ENCODE assay signal across 15 cellular contexts in the genomic region with DNA sequence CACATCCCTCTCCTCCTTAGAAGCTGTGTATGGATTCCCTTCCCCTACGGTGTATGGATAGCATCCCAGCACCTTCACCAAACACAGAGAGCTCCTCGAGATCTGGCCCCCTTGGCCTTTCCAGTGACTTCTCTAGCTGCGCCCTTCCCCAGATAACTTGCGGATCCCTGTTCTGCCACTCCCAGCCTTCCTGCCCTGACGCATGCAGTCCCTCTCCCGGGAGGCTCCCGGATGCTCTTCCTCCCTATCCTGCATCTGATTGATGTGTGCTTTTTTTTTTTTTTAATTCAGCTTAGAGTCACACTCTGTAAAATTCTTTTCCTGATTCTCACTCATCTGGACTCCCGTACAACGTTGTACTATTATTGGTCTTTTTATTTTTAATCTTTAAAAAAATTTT. TPM values are rescaled to one million over a fixed set of nuclear protein-coding genes. Genes with fewer than 3 reads are reported as not detected.
A peak's percentile ranks its signal among the peaks of the same experiment; 100 is the strongest.
DNase-seq lines count a peak whose midpoint lies in the region; ATAC-seq and FAIRE-seq lines count a peak whose summit lies in the region.
"Had no signal": no experiment of that assay in that cellular context is flagged by ENCODE, and none has a peak within 500 bp of the region (broad histone marks: within the 10 kb centered on the region; RNA-seq: fewer than 3 reads in every experiment).

No MANE protein-coding gene starts in this region.

- H2BK12ac ChIP-seq in mesenchymal stem cell (ENCODE audit: low read length in 2 of 2) = no peak overlapping the region

- H2BK5ac ChIP-seq in mesenchymal stem cell (ENCODE audit: low read depth, low read length, poor library complexity, severe bottlenecking) = no peak overlapping the region

- no peak overlapping the region for H3K4me3 ChIP-seq in right cardiac atrium (ENCODE audit: low read length)
- H3K4me3 ChIP-seq in mesenchymal stem cell (ENCODE audit: insufficient read depth in 1 of 2, low read depth in 1 of 2, low read length in 2 of 2) = no peak overlapping the region
- no peak overlapping the region for H3K4me3 ChIP-seq in small intestine (ENCODE audit: low read depth in 1 of 2, low read length in 2 of 2)
- H3K4me3 ChIP-seq: BLaER1 treated with 17β-estradiol and CSF1 and Interleukin-3, amounts not matched to agents 10 nM and 100 nM; HAP-1 had no signal

- H3K9ac ChIP-seq in mesenchymal stem cell (ENCODE audit: low read length) = no peak overlapping the region
- H3K9ac ChIP-seq: BLaER1 treated with 17β-estradiol and CSF1 and Interleukin-3, amounts not matched to agents 10 nM and 100 nM had no signal

- H3K36me3 Mint-ChIP-seq in dendritic cell treated with granulocyte-macrophage colony-stimulating factor and Interleukin-4, amounts not matched to agents 40 ng/mL and 50 ng/mL, for 4 days (ENCODE audit: low read depth) = peaks cover 29% of the 10 kb centered on the region

- peaks cover 37% of the 10 kb centered on the region for H3K4me1 Mint-ChIP-seq in dendritic cell treated with granulocyte-macrophage colony-stimulating factor and Interleukin-4, amounts not matched to agents 40 ng/mL and 50 ng/mL, for 4 days (ENCODE audit: low read depth)

- H2BK15ac ChIP-seq in mesenchymal stem cell (ENCODE audit: low read depth, poor library complexity, severe bottlenecking) = no peak overlapping the region

- H3K9me3 ChIP-seq in right cardiac atrium (ENCODE audit: control insufficient read depth, low read length) (no peaks in the 10 kb centered on the region), mesenchymal stem cell (ENCODE audit: control insufficient read depth, low read length) (no peaks in the 10 kb centered on the region), small intestine (ENCODE audit: control insufficient read depth, low read depth) (no peaks in the 10 kb centered on the region)
- H3K9me3 ChIP-seq: BLaER1 treated with 17β-estradiol and CSF1 and Interleukin-3, amounts not matched to agents 10 nM and 100 nM; HAP-1 had no signal

- peak overlapping the region; percentile 14 for H2AK5ac ChIP-seq in mesenchymal stem cell (ENCODE audit: low read length, severe bottlenecking)

- no peak for FAIRE-seq in small intestine (lab: Jason Lieb, UNC)
- FAIRE-seq: D721Med, HTR-8/SVneo had no signal

- H3K79me1 ChIP-seq in mesenchymal stem cell (replicated peaks; ENCODE audit: low read length, poor library complexity, severe bottlenecking) = peaks cover 10% of the 10 kb centered on the region

- no peak overlapping the region for H2AFZ ChIP-seq in mesenchymal stem cell (ENCODE audit: low read depth, low read length)

- H3K36me3 ChIP-seq in mesenchymal stem cell (ENCODE audit: control insufficient read depth in 1 of 2, insufficient read depth in 2 of 2, low read depth in 1 of 2, low read length in 2 of 2) (no peaks in the 10 kb centered on the region), small intestine (ENCODE audit: control insufficient read depth in 2 of 2, insufficient read depth in 2 of 2, low read length in 2 of 2) (no peaks in the 10 kb centered on the region)
- H3K36me3 ChIP-seq: BLaER1 treated with 17β-estradiol and CSF1 and Interleukin-3, amounts not matched to agents 10 nM and 100 nM; HAP-1 had no signal

- no peak overlapping the region for H4K8ac ChIP-seq in mesenchymal stem cell (ENCODE audit: low read length)

- H3K18ac ChIP-seq in mesenchymal stem cell (ENCODE audit: low read depth in 1 of 2, low read length in 2 of 2) = no peak overlapping the region

- H3K4me2 ChIP-seq in mesenchymal stem cell (ENCODE audit: low read length, poor library complexity, severe bottlenecking) = no peak overlapping the region
- H3K4me2 ChIP-seq: BLaER1 treated with 17β-estradiol and CSF1 and Interleukin-3, amounts not matched to agents 10 nM and 100 nM had no signal

- intact Hi-C loops in right cardiac atrium (cut with DNase I) = no loop called here
- intact Hi-C loops in left cardiac atrium (cut with DNase I) = no loop called here
- intact Hi-C loops in dendritic cell treated with granulocyte-macrophage colony-stimulating factor and Interleukin-4, amounts not matched to agents 40 ng/mL and 50 ng/mL, for 4 days (cut with micrococcal nuclease) = no loop called here

- H3K27me3 ChIP-seq in right cardiac atrium (ENCODE audit: control insufficient read depth, insufficient read depth) (no peaks in the 10 kb centered on the region), mesenchymal stem cell (ENCODE audit: control insufficient read depth in 1 of 2, insufficient read depth in 1 of 2, low read length in 2 of 2) (no peaks in the 10 kb centered on the region), small intestine (ENCODE audit: control insufficient read depth in 2 of 2, insufficient read depth in 2 of 2, low read length in 2 of 2) (no peaks in the 10 kb centered on the region)
- H3K27me3 ChIP-seq: BLaER1 treated with 17β-estradiol and CSF1 and Interleukin-3, amounts not matched to agents 10 nM and 100 nM had no signal

- no peaks in the 10 kb centered on the region for H3K4me1 ChIP-seq in right cardiac atrium (ENCODE audit: control insufficient read depth, insufficient read depth, low read length)
- H3K4me1 ChIP-seq in mesenchymal stem cell (ENCODE audit: control insufficient read depth, insufficient read depth, low read depth, low read length) = peaks cover 2% of the 10 kb centered on the region
- H3K4me1 ChIP-seq in small intestine (ENCODE audit: control insufficient read depth in 2 of 2, insufficient read depth in 1 of 2, low read depth in 1 of 2, low read length in 1 of 2) = peaks cover 0 to 7% of the 10 kb centered on the region in 2 donors
- H3K4me1 ChIP-seq: HAP-1 had no signal

- H3K4me3 Mint-ChIP-seq in dendritic cell treated with granulocyte-macrophage colony-stimulating factor and Interleukin-4, amounts not matched to agents 40 ng/mL and 50 ng/mL, for 4 days = no peak overlapping the region
- H3K4me3 Mint-ChIP-seq: CD4-positive, alpha-beta T cell had no signal

- 56% methylated on average over 9 of the region's 9 CpGs for WGBS in right cardiac atrium
- 92% methylated on average over 4 of the region's 9 CpGs for WGBS in mesenchymal stem cell
- 21 to 59% (median 41%) methylated on average over 9 of the region's 9 CpGs for WGBS in small intestine, 3 donors

- H3K4ac ChIP-seq in mesenchymal stem cell (ENCODE audit: low read depth in 1 of 2, low read length in 2 of 2) = no peak overlapping the region

- H3K14ac ChIP-seq in mesenchymal stem cell (ENCODE audit: low read length in 2 of 2) = no peak overlapping the region

- no peaks in the 10 kb centered on the region for H3K27me3 Mint-ChIP-seq in dendritic cell treated with granulocyte-macrophage colony-stimulating factor and Interleukin-4, amounts not matched to agents 40 ng/mL and 50 ng/mL, for 4 days
- H3K27me3 Mint-ChIP-seq: CD4-positive, alpha-beta T cell had no signal

- peak; percentile 56 to 90 for ATAC-seq in right cardiac atrium
- no peak for ATAC-seq in left cardiac atrium

- no peak overlapping the region for H4K91ac ChIP-seq in mesenchymal stem cell (ENCODE audit: low read length)

- no peak overlapping the region for H3K23ac ChIP-seq in mesenchymal stem cell (ENCODE audit: low read length in 2 of 2)

- DNase-seq in right cardiac atrium (peak in 1 of 3 donors; percentile 58), left cardiac atrium (no peak), mesenchymal stem cell (no peak), small intestine (peak; percentile 70), nucleus accumbens (lab: John Stamatoyannopoulos, UW) (no peak), COLO668 (lab: John Stamatoyannopoulos, UW; ENCODE audit: unreplicated experiment) (no peak), CD1c-positive myeloid dendritic cell (ENCODE audit: extremely low spot score) (no peak)
- DNase-seq: ACHN; CD4-positive, alpha-beta T cell; DMS53 had no signal

- no peaks in the 10 kb centered on the region for H3K9me3 Mint-ChIP-seq in dendritic cell treated with granulocyte-macrophage colony-stimulating factor and Interleukin-4, amounts not matched to agents 40 ng/mL and 50 ng/mL, for 4 days
- H3K9me3 Mint-ChIP-seq: CD4-positive, alpha-beta T cell had no signal

- H2BK120ac ChIP-seq in mesenchymal stem cell (ENCODE audit: low read depth, low read length) = no peak overlapping the region

- peak overlapping the region; percentile 6 for H3K27ac Mint-ChIP-seq in dendritic cell treated with granulocyte-macrophage colony-stimulating factor and Interleukin-4, amounts not matched to agents 40 ng/mL and 50 ng/mL, for 4 days
- H3K27ac Mint-ChIP-seq: CD4-positive, alpha-beta T cell had no signal

- H3K27ac ChIP-seq in right cardiac atrium (ENCODE audit: low read length) = no peak overlapping the region
- H3K27ac ChIP-seq in mesenchymal stem cell (ENCODE audit: low read length, poor library complexity, severe bottlenecking) = no peak overlapping the region
- H3K27ac ChIP-seq in small intestine (ENCODE audit: low read depth in 1 of 2, low read length in 1 of 2) = peak overlapping the region; percentile 4 to 59
- H3K27ac ChIP-seq: BLaER1 treated with 17β-estradiol and CSF1 and Interleukin-3, amounts not matched to agents 10 nM and 100 nM had no signal

RNA-seq across cellular contexts. Expression of a gene that starts 44.8 kb away (rescaled TPM):
- total RNA-seq in right cardiac atrium (10 to 100 TPM in 1 of 4 donors, 1 to 10 TPM in 3; 5.2 to 10.4 (median 7.7) TPM), left cardiac atrium (1 to 10 TPM; 3.5 to 4.1 TPM)
- polyA plus RNA-seq in right cardiac atrium (3.4 TPM), small intestine (1 to 10 TPM; 6.5 to 9.8 (median 6.9) TPM)
- polyA plus RNA-seq in mesenchymal stem cell (2013, experiment 1 of 2) = 3.6 TPM
- 3.7 TPM for polyA plus RNA-seq in mesenchymal stem cell (2013, experiment 2 of 2)

Comparison
In these comparisons a context has a peak if more than half of its experiments do, and no peak if none do; other contexts are left out.
1. ATAC-seq: peak in right cardiac atrium (2 of 2); none in left cardiac atrium (0 of 2).
2. H3K27ac ChIP-seq: peak in small intestine (2 of 2); none in right cardiac atrium (single experiment) and mesenchymal stem cell (single experiment).